Comparison of ENCODE assay signal across 19 cellular contexts in genomic region chr4:38021751-38022150, GRCh38.
"Had no signal": no experiment of that assay in that cellular context is flagged by ENCODE, and none has a peak within 500 bp of the region (broad histone marks: within the 10 kb centered on the region; RNA-seq: fewer than 3 reads in every experiment).

No MANE protein-coding gene starts in this region.

- H3K27ac Mint-ChIP-seq: natural killer cell treated with Interleukin-12 subunit alpha and Interleukin-12 subunit beta and Interleukin-15 and Interleukin-18, amount 100 ng/mL, for 72 hours; stimulated activated naive B cell treated with anti-CD40 and anti-IgM and Interleukin-4, amounts not matched to agents 10 μg/mL and 1 μg/mL and 100 μg/mL, for 72 hours; type B pancreatic cell had no signal

- H3K27me3 Mint-ChIP-seq: effector memory CD8-positive, alpha-beta T cell; natural killer cell treated with Interleukin-12 subunit alpha and Interleukin-12 subunit beta and Interleukin-15 and Interleukin-18, amount 100 ng/mL, for 72 hours; stimulated activated naive B cell treated with anti-CD40 and anti-IgM and Interleukin-4, amounts not matched to agents 10 μg/mL and 1 μg/mL and 100 μg/mL, for 72 hours; stimulated activated naive CD8-positive, alpha-beta T cell treated with anti-CD3 and anti-CD28 coated beads, Interleukin-15, amount 100 ng/mL, for 72 hours; type B pancreatic cell had no signal

- H3K27me3 ChIP-seq: foreskin keratinocyte, hepatocyte, pancreas had no signal

- H3K4me1 ChIP-seq: foreskin keratinocyte, psoas muscle had no signal

- DNase-seq: effector memory CD8-positive, alpha-beta T cell; foreskin keratinocyte; head of caudate nucleus; kidney; mammary epithelial cell; occipital lobe; pancreas; psoas muscle; stimulated activated CD4-positive, alpha-beta T cell treated with anti-CD3 and anti-CD28 coated beads, Interleukin-2, amount 100 ng/mL, for 24 hours; stimulated activated CD4-positive, alpha-beta T cell treated with anti-CD3 and anti-CD28 coated beads, Interleukin-4, amount 100 ng/mL, for 4 hours; stimulated activated naive B cell treated with anti-CD40 and anti-IgM and Interleukin-4, amounts not matched to agents 10 μg/mL and 1 μg/mL and 100 μg/mL, for 72 hours; stimulated activated naive CD8-positive, alpha-beta T cell treated with anti-CD3 and anti-CD28 coated beads, Interleukin-15, amount 100 ng/mL, for 72 hours; substantia nigra had no signal

- H3K4me3 Mint-ChIP-seq: effector memory CD8-positive, alpha-beta T cell; natural killer cell treated with Interleukin-12 subunit alpha and Interleukin-12 subunit beta and Interleukin-15 and Interleukin-18, amount 100 ng/mL, for 72 hours; stimulated activated naive B cell treated with anti-CD40 and anti-IgM and Interleukin-4, amounts not matched to agents 10 μg/mL and 1 μg/mL and 100 μg/mL, for 72 hours; stimulated activated naive CD8-positive, alpha-beta T cell treated with anti-CD3 and anti-CD28 coated beads, Interleukin-15, amount 100 ng/mL, for 72 hours; type B pancreatic cell had no signal

- ATAC-seq: effector memory CD8-positive, alpha-beta T cell; foreskin keratinocyte; natural killer cell treated with Interleukin-12 subunit alpha and Interleukin-12 subunit beta and Interleukin-15 and Interleukin-18, amount 100 ng/mL, for 72 hours; pancreas; psoas muscle; sciatic nerve; stimulated activated naive B cell treated with anti-CD40 and anti-IgM and Interleukin-4, amounts not matched to agents 10 μg/mL and 1 μg/mL and 100 μg/mL, for 72 hours; stimulated activated naive CD8-positive, alpha-beta T cell treated with anti-CD3 and anti-CD28 coated beads, Interleukin-15, amount 100 ng/mL, for 72 hours had no signal

- H3K9me3 Mint-ChIP-seq: effector memory CD8-positive, alpha-beta T cell; natural killer cell treated with Interleukin-12 subunit alpha and Interleukin-12 subunit beta and Interleukin-15 and Interleukin-18, amount 100 ng/mL, for 72 hours had no signal

- H3K4me1 Mint-ChIP-seq: stimulated activated naive CD8-positive, alpha-beta T cell treated with anti-CD3 and anti-CD28 coated beads, Interleukin-15, amount 100 ng/mL, for 72 hours had no signal

- H3K4me3 ChIP-seq: hepatocyte, pancreas, psoas muscle, skin epidermis, thoracic aorta had no signal

- H3K27ac ChIP-seq: foreskin keratinocyte, hepatocyte, pancreas, psoas muscle, skin epidermis, thoracic aorta had no signal
